26 cellular contexts compared by ENCODE assay signal in the genomic region with DNA sequence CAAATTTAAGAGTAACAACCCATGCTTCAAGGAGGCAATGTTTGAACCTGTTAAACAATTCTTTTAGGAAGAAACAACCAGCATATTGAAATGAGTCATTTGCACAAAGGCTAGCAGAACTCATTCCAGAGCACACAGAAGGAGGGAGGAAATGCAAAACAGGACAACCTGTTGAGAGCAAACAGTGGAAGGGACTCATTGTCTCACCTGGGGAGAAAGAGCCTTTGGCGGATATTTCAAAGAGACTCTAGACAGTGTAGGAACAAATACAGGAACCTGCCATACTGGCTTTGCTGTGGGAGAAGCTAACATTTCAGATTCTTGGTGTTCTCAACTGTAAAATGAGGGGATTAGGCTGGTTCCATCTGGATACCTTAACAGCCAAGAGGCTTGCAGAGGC. TPM values are rescaled to one million over a fixed set of nuclear protein-coding genes. Genes with fewer than 3 reads are reported as not detected.
DNase-seq lines count a peak whose midpoint lies in the region; ATAC-seq and TF ChIP-seq lines count a peak whose summit lies in the region.
"Had no signal": no experiment of that assay in that cellular context is flagged by ENCODE, and none has a peak within 500 bp of the region (broad histone marks: within the 10 kb centered on the region; RNA-seq: fewer than 3 reads in every experiment).

No MANE protein-coding gene starts in this region.

- H3K27ac Mint-ChIP-seq in WTC11, result peak overlapping the region; percentile 96

- no peak overlapping the region for H3K4me3 Mint-ChIP-seq in WTC11
- H3K4me3 Mint-ChIP-seq: central memory CD8-positive, alpha-beta T cell had no signal

- TF ChIP-seq CTCF in WTC11 (IDR thresholded peaks at IDR 0.05) (no peak), upper lobe of right lung (IDR thresholded peaks at IDR 0.05) (no peak)

- H3K9ac ChIP-seq in iPS-18a (ENCODE audit: low read length), result no peak overlapping the region

- POLR2A ChIA-PET in WTC11 (lab: Charles Lee), result no interaction called here

- peaks cover 11% of the 10 kb centered on the region for H3K9me3 Mint-ChIP-seq in WTC11
- H3K9me3 Mint-ChIP-seq: central memory CD8-positive, alpha-beta T cell had no signal

- H3K27me3 Mint-ChIP-seq in WTC11 (ENCODE audit: low read depth), result no peaks in the 10 kb centered on the region
- H3K27me3 Mint-ChIP-seq: central memory CD8-positive, alpha-beta T cell had no signal

- peaks cover 15% of the 10 kb centered on the region for H3K36me3 Mint-ChIP-seq in WTC11

- CTCF ChIA-PET in WTC11 (lab: Charles Lee), result interaction anchor here (0.6 to 1.0 kb wide), 2 partner anchors 13 to 19 kb away, joined by 3 to 5 read pairs; no protein-coding TSS in a partner anchor

- H3K9me3 ChIP-seq in iPS-18a (ENCODE audit: control insufficient read depth, low read depth, low read length), result no peaks in the 10 kb centered on the region
- no peaks in the 10 kb centered on the region for H3K9me3 ChIP-seq in upper lobe of right lung
- H3K9me3 ChIP-seq: BE2C, lower lobe of right lung, neutrophil, upper lobe of left lung had no signal

- H3K27me3 ChIP-seq in iPS-18a (ENCODE audit: control insufficient read depth, insufficient read depth, low read length), result no peaks in the 10 kb centered on the region
- H3K27me3 ChIP-seq in upper lobe of right lung, result no peaks in the 10 kb centered on the region
- H3K27me3 ChIP-seq: BE2C, upper lobe of left lung had no signal

- H3K36me3 ChIP-seq in iPS-18a (ENCODE audit: control insufficient read depth, low read depth, low read length) (no peaks in the 10 kb centered on the region), upper lobe of right lung (no peaks in the 10 kb centered on the region)
- H3K36me3 ChIP-seq: BE2C, lower lobe of right lung, neutrophil, upper lobe of left lung had no signal

- H3K4me1 Mint-ChIP-seq in WTC11, result peaks cover 30% of the 10 kb centered on the region

- no peak overlapping the region for H3K27ac ChIP-seq in iPS-18a (ENCODE audit: low read length)
- H3K27ac ChIP-seq in upper lobe of right lung, result peak overlapping the region; percentile 8
- H3K27ac ChIP-seq: lower lobe of right lung, neutrophil, upper lobe of left lung had no signal

- intact Hi-C loops in upper lobe of right lung (cut with DNase I), result no loop called here

- H3K4me1 ChIP-seq in iPS-18a (ENCODE audit: control insufficient read depth, low read depth, low read length) (peaks cover 16% of the 10 kb centered on the region), upper lobe of right lung (no peaks in the 10 kb centered on the region)
- H3K4me1 ChIP-seq: BE2C, Caco-2, upper lobe of left lung had no signal

- DNase-seq in NCI-H345 (lab: John Stamatoyannopoulos, UW), result peak; percentile 3
- DNase-seq in NCI-H345 treated with DMSO at 0.1 percent for 48 hours (lab: John Stamatoyannopoulos, UW; ENCODE audit: unreplicated experiment), result no peak
- DNase-seq in WTC11 (ENCODE audit: low spot score), result no peak
- DNase-seq in upper lobe of right lung, result no peak
- DNase-seq in NCI-H2196 (lab: John Stamatoyannopoulos, UW; ENCODE audit: unreplicated experiment), result no peak
- DNase-seq: activated CD4-positive, CD25-positive, alpha-beta regulatory T cell treated with anti-CD3 and anti-CD28 coated beads, Interleukin-2, amount 50 U/mL, for 72 hours; activated naive CD4-positive, alpha-beta T cell treated with anti-CD3 and anti-CD28 coated beads, Interleukin-2, amount 50 U/mL, for 16 hours; activated T-cell treated with anti-CD3 and anti-CD28 coated beads, Interleukin-2, amount 50 U/mL, for 48 hours; aorta; BE2C; EL; glutamatergic neuron; lower lobe of right lung; MM.1S; NCI-H1694 treated with DMSO at 0.1 percent for 48 hours; stimulated activated CD4-positive, alpha-beta T cell treated with anti-CD3 and anti-CD28 coated beads, Interleukin-12 subunit alpha, Interleukin-12 subunit beta, amount 100 ng/mL, for 4 hours; T-helper 9 cell; upper lobe of left lung had no signal

- H3K4me3 ChIP-seq in iPS-18a (ENCODE audit: low read length) (peak overlapping the region; percentile 4), upper lobe of right lung (no peak overlapping the region)
- H3K4me3 ChIP-seq: K562, lower lobe of right lung, upper lobe of left lung had no signal

- peak; percentile 100 for ATAC-seq in WTC11
- ATAC-seq in upper lobe of right lung, result peak; percentile 69
- ATAC-seq in GM19023 (IDR thresholded peaks at IDR 0.05; ENCODE audit: unreplicated experiment), result no peak
- no peak for ATAC-seq in HG02840 (IDR thresholded peaks at IDR 0.05; ENCODE audit: low FRiP score, unreplicated experiment)
- ATAC-seq: K562, lower lobe of right lung had no signal

TF ChIP-seq in WTC11, 78 proteins besides CTCF, POLR2A, EP300 and RAD21:
- TF ChIP-seq EMX1 (CRISPR knock-in tag; IDR thresholded peaks at IDR 0.05) (no peak), ZNF425 (CRISPR knock-in tag; conservative IDR thresholded peaks at IDR 0.05) (0 out of 2 replicates have a peak, but pooled peaks have one; percentile 42), ZNF423 (CRISPR knock-in tag; IDR thresholded peaks at IDR 0.05) (peak; percentile 50; the same call in 1 of the 2 replicates), ETV6 (CRISPR knock-in tag; IDR thresholded peaks at IDR 0.05) (peak; percentile 36; the same call in 1 of the 2 replicates)
- TF ChIP-seq, protein P1, sequence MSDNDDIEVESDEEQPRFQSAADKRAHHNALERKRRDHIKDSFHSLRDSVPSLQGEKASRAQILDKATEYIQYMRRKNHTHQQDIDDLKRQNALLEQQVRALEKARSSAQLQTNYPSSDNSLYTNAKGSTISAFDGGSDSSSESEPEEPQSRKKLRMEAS (CRISPR knock-in tag; IDR thresholded peaks at IDR 0.05), result no peak
- TF ChIP-seq, protein P2, sequence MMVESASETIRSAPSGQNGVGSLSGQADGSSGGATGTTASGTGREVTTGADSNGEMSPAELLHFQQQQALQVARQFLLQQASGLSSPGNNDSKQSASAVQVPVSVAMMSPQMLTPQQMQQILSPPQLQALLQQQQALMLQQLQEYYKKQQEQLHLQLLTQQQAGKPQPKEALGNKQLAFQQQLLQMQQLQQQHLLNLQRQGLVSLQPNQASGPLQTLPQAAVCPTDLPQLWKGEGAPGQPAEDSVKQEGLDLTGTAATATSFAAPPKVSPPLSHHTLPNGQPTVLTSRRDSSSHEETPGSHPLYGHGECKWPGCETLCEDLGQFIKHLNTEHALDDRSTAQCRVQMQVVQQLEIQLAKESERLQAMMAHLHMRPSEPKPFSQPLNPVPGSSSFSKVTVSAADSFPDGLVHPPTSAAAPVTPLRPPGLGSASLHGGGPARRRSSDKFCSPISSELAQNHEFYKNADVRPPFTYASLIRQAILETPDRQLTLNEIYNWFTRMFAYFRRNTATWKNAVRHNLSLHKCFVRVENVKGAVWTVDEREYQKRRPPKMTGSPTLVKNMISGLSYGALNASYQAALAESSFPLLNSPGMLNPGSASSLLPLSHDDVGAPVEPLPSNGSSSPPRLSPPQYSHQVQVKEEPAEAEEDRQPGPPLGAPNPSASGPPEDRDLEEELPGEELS (CRISPR knock-in tag; IDR thresholded peaks at IDR 0.05), result peak; percentile 81; the same call in 1 of the 2 replicates

RNA-seq across cellular contexts. Expression of gene RASGEF1B, which starts 14.8 kb away (rescaled TPM):
- 3.8 to 6.9 TPM (median 4.0 TPM) in 3 replicates for total RNA-seq in WTC11 (2021)
- total RNA-seq in upper lobe of right lung, result 45.1 TPM
- total RNA-seq: A172 had no signal

Comparison
In these comparisons a context has a peak if more than half of its experiments do, and no peak if none do; other contexts are left out.
1. ATAC-seq: peak in WTC11 (single experiment) and upper lobe of right lung (single experiment); none in GM19023 (single experiment) and HG02840 (single experiment).